In genomic region chr1:206205569-206205968, GRCh38 we compare ENCODE assay signal across 8 cellular contexts. TPM values are rescaled to one million over a fixed set of nuclear protein-coding genes. Genes with fewer than 3 reads are reported as not detected.
DNase-seq lines count a peak whose midpoint lies in the region; ATAC-seq and TF ChIP-seq lines count a peak whose summit lies in the region.
"Not testable (repeated sequence)": the region's sequence is repeated elsewhere in the genome, so short reads cannot be mapped to it uniquely, and the experiment has no call there.

No MANE protein-coding gene starts in this region.

- H3K9ac ChIP-seq in mesenchymal stem cell (ENCODE audit: low read length) = peak overlapping the region; percentile 55

- H3K36me3 Mint-ChIP-seq in Calu3 (ENCODE audit: insufficient read depth, unreplicated experiment) = peaks cover 17% of the 10 kb centered on the region
- not testable (repeated sequence) for H3K36me3 Mint-ChIP-seq in glutamatergic neuron (ENCODE audit: unreplicated experiment)

- H3K36me3 ChIP-seq in Panc1 (ENCODE audit: control insufficient read depth, insufficient read depth, low read length); brain microvascular endothelial cell (replicated peaks); mesenchymal stem cell (ENCODE audit: control insufficient read depth in 1 of 2, insufficient read depth in 2 of 2, low read depth in 1 of 2, low read length in 2 of 2); upper lobe of right lung: not testable (repeated sequence)

- H3K9me3 ChIP-seq in Panc1 (ENCODE audit: control insufficient read depth, insufficient read depth, low read depth, low read length); mesenchymal stem cell (ENCODE audit: control insufficient read depth, low read length); upper lobe of right lung: not testable (repeated sequence)

- H3K23ac ChIP-seq in mesenchymal stem cell (ENCODE audit: low read length in 2 of 2) = not testable (repeated sequence)

- not testable (repeated sequence) for H3K9me3 Mint-ChIP-seq in Calu3 (ENCODE audit: low read depth, unreplicated experiment); glutamatergic neuron (ENCODE audit: unreplicated experiment)

- H2BK120ac ChIP-seq in mesenchymal stem cell (ENCODE audit: low read depth, low read length) = not testable (repeated sequence)

- intact Hi-C loops in Calu3 (cut with micrococcal nuclease; ENCODE audit: unreplicated experiment); Panc1 (cut with micrococcal nuclease; ENCODE audit: unreplicated experiment); upper lobe of right lung (cut with DNase I): not testable (repeated sequence)

- not testable (repeated sequence) for H3K4me1 Mint-ChIP-seq in Calu3 (ENCODE audit: low read depth, unreplicated experiment); glutamatergic neuron (ENCODE audit: low read depth, unreplicated experiment)

- not testable (repeated sequence) for H4K91ac ChIP-seq in mesenchymal stem cell (ENCODE audit: low read length)

- not testable (repeated sequence) for H4K8ac ChIP-seq in mesenchymal stem cell (ENCODE audit: low read length)

- H3K4me1 ChIP-seq in Panc1 (ENCODE audit: control insufficient read depth, insufficient read depth, low read length); mesenchymal stem cell (ENCODE audit: control insufficient read depth, insufficient read depth, low read depth, low read length); upper lobe of right lung: not testable (repeated sequence)

- not testable (repeated sequence) for H3K27ac Mint-ChIP-seq in Calu3 (ENCODE audit: unreplicated experiment); glutamatergic neuron (ENCODE audit: unreplicated experiment)

- CTCF ChIA-PET in Calu3 (lab: Charles Lee); Panc1 (lab: Charles Lee): not testable (repeated sequence)

- H2BK15ac ChIP-seq in mesenchymal stem cell (ENCODE audit: low read depth, poor library complexity, severe bottlenecking) = not testable (repeated sequence)

- POLR2A ChIA-PET in Panc1 (lab: Charles Lee) = not testable (repeated sequence)

- not testable (repeated sequence) for H2BK12ac ChIP-seq in mesenchymal stem cell (ENCODE audit: low read length in 2 of 2)

- not testable (repeated sequence) for H3K27me3 ChIP-seq in Panc1 (ENCODE audit: control insufficient read depth, insufficient read depth, low read length); brain microvascular endothelial cell (replicated peaks); mesenchymal stem cell (ENCODE audit: control insufficient read depth in 1 of 2, insufficient read depth in 1 of 2, low read length in 2 of 2); upper lobe of right lung

- not testable (repeated sequence) for H3K14ac ChIP-seq in mesenchymal stem cell (ENCODE audit: low read length in 2 of 2)

- not testable (repeated sequence) for H3K79me1 ChIP-seq in mesenchymal stem cell (replicated peaks; ENCODE audit: low read length, poor library complexity, severe bottlenecking)

- not testable (repeated sequence) for H3K18ac ChIP-seq in mesenchymal stem cell (ENCODE audit: low read depth in 1 of 2, low read length in 2 of 2)

- not testable (repeated sequence) for H3K27ac ChIP-seq in Panc1 (ENCODE audit: low read length); brain microvascular endothelial cell; mesenchymal stem cell (ENCODE audit: low read length, poor library complexity, severe bottlenecking); upper lobe of right lung

- H3K4ac ChIP-seq in mesenchymal stem cell (ENCODE audit: low read depth in 1 of 2, low read length in 2 of 2) = not testable (repeated sequence)

- H3K27me3 Mint-ChIP-seq in Calu3 (ENCODE audit: unreplicated experiment); glutamatergic neuron (ENCODE audit: unreplicated experiment): not testable (repeated sequence)

- DNase-seq in Calu3 (peak; percentile 33), activated T-cell treated with anti-CD3 and anti-CD28 coated beads for 48 hours (ENCODE audit: low read depth) (peak; percentile 3), glutamatergic neuron (peak; percentile 68)
- not testable (repeated sequence) for DNase-seq in Panc1 (ENCODE audit: low read depth, low spot score); brain microvascular endothelial cell; mesenchymal stem cell; skeletal muscle cell (ENCODE audit: low read depth); upper lobe of right lung

- BruUV-seq in Calu3 (replicated peaks; lab: Mats Ljungman, UMichigan); Panc1 (replicated peaks; lab: Mats Ljungman, UMichigan): not testable (repeated sequence)

- ATAC-seq in Panc1, upper lobe of right lung: not testable (repeated sequence)

- peak overlapping the region; percentile 57 for H3K4me3 Mint-ChIP-seq in Calu3 (ENCODE audit: low read depth, unreplicated experiment)
- H3K4me3 Mint-ChIP-seq in glutamatergic neuron (ENCODE audit: unreplicated experiment) = not testable (repeated sequence)

- H2AK5ac ChIP-seq in mesenchymal stem cell (ENCODE audit: low read length, severe bottlenecking) = not testable (repeated sequence)

- no CpG with 5 or more reads among the region's 31 CpGs for WGBS in mesenchymal stem cell

- not testable (repeated sequence) for H2BK5ac ChIP-seq in mesenchymal stem cell (ENCODE audit: low read depth, low read length, poor library complexity, severe bottlenecking)

- H2AFZ ChIP-seq in mesenchymal stem cell (ENCODE audit: low read depth, low read length) = not testable (repeated sequence)

- peak overlapping the region; percentile 22 to 35; a peak in 3 of 4 replicates for H3K4me3 ChIP-seq in Panc1 (ENCODE audit: low read depth in 2 of 2, low read length in 2 of 2)
- peak overlapping the region; percentile 26 for H3K4me3 ChIP-seq in brain microvascular endothelial cell (ENCODE audit: low read depth, low read length)
- H3K4me3 ChIP-seq in mesenchymal stem cell (ENCODE audit: insufficient read depth in 1 of 2, low read depth in 1 of 2, low read length in 2 of 2) = peak overlapping the region in 1 of 2 experiments; percentile 63
- H3K4me3 ChIP-seq in skeletal muscle cell (ENCODE audit: low read depth, low read length) = peak overlapping the region; percentile 11
- peak overlapping the region; percentile 36 for H3K4me3 ChIP-seq in upper lobe of right lung

- H3K4me2 ChIP-seq in mesenchymal stem cell (ENCODE audit: low read length, poor library complexity, severe bottlenecking) = not testable (repeated sequence)

- in situ Hi-C loops in Panc1 (cut with HindIII; ENCODE audit: low pct_unique_long_range_greater_than_20kb, low sequenced_read_pairs); brain microvascular endothelial cell (cut with HindIII; ENCODE audit: low pct_ligation_motif_present, low sequenced_read_pairs): not testable (repeated sequence)

- not testable (repeated sequence) for TF ChIP-seq CTCF in Calu3 (IDR thresholded peaks at IDR 0.05; ENCODE audit: unreplicated experiment); Panc1 (IDR thresholded peaks at IDR 0.05); brain microvascular endothelial cell (IDR thresholded peaks at IDR 0.05; ENCODE audit: low read depth, low read length, missing control alignments); glutamatergic neuron (IDR thresholded peaks at IDR 0.05; ENCODE audit: partially characterized antibody, unreplicated experiment); upper lobe of right lung (IDR thresholded peaks at IDR 0.05)

RNA-seq across cellular contexts. Expression of gene SRGAP2, which starts 2.2 kb away (rescaled TPM):
- total RNA-seq in Calu3 (2022) (56.7 and 70.1 TPM in 2 replicates), Panc1 (2021; ENCODE audit: unreplicated experiment) (75.0 TPM), glutamatergic neuron (ENCODE audit: unreplicated experiment) (22.8 TPM), upper lobe of right lung (77.1 TPM)
- 46.4 TPM for polyA plus RNA-seq in Panc1 (2012; ENCODE audit: insufficient read length)
- polyA plus RNA-seq in mesenchymal stem cell (2013, experiment 1 of 2) = 21.8 TPM
- polyA plus RNA-seq in mesenchymal stem cell (2013, experiment 2 of 2) = 21.8 TPM

RNA-seq across cellular contexts. Expression of gene FAM72A, which starts 2.9 kb away (rescaled TPM):
- total RNA-seq in Calu3 (2022) (17.5 and 18.3 TPM in 2 replicates), Panc1 (2021; ENCODE audit: unreplicated experiment) (29.2 TPM), glutamatergic neuron (ENCODE audit: unreplicated experiment) (1.5 TPM), upper lobe of right lung (4.4 TPM)
- 23.1 TPM for polyA plus RNA-seq in Panc1 (2012; ENCODE audit: insufficient read length)
- polyA plus RNA-seq in mesenchymal stem cell (2013, experiment 1 of 2) = 1.9 TPM
- polyA plus RNA-seq in mesenchymal stem cell (2013, experiment 2 of 2) = 1.9 TPM
